Comparison of ENCODE assay signal across 8 cellular contexts in the genomic region with DNA sequence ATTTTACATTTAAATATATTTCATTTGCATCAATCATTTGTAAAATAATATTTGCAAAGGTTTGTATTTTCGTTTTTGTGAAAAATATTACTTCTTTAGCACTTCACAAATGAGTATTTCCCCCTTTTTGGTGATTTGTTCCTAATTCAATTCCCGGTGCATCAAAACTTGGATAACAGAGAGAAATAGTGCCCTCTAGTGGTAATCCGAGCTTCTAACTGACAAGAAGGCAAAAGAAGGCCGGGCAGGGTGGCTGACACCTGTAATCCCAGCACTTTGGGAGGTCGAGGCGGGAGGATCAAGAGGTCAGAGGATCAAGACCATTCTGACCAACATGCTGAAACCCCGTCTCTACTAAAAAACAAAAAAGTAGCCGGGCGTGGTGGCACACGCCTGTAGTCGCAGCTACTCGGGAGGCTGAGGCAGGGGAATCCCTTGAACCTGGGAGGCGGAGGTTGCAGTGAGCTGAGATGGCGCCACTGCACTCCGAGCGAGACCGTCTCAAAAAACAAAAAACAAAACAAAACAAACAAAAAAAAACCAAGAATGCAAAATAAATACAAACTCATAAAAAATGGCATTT.
A peak's percentile ranks its signal among the peaks of the same experiment; 100 is the strongest.
DNase-seq lines count a peak whose midpoint lies in the region; ATAC-seq, FAIRE-seq and TF ChIP-seq lines count a peak whose summit lies in the region.

No MANE protein-coding gene starts in this region.

- peak; percentile 15 to 59 (median 47); a peak in 3 of 4 replicates for TF ChIP-seq CTCF in H1 (IDR thresholded peaks at IDR 0.05; ENCODE audit: control extremely low read depth in 1 of 3, insufficient read depth in 1 of 3, low read depth in 1 of 3, low read length in 3 of 3)
- TF ChIP-seq CTCF in osteoblast (IDR thresholded peaks at IDR 0.05; ENCODE audit: extremely low read depth, low read depth, low read length): peak; percentile 72

- H4K5ac ChIP-seq in H1 (ENCODE audit: insufficient read length, low read depth, low read length): no peak overlapping the region

- H2BK120ac ChIP-seq in H1 (replicated peaks; ENCODE audit: low read depth, low read length): no peak overlapping the region

- POLR2A ChIA-PET in H1 (lab: Charles Lee; ENCODE audit: partially characterized antibody): interaction anchor here (0.7 kb wide), 1 partner anchor 1330 kb away, joined by 3 read pairs; no protein-coding TSS in a partner anchor

- no peak overlapping the region for H2BK12ac ChIP-seq in H1 (ENCODE audit: low read depth, low read length)

- TF ChIP-seq POLR2A in GM18505 (IDR thresholded peaks at IDR 0.05; ENCODE audit: borderline replicate concordance, extremely low read depth, insufficient read depth, insufficient read length) (no peak), H1 (IDR thresholded peaks at IDR 0.05; ENCODE audit: control extremely low read depth in 1 of 2, low read depth in 2 of 2, low read length in 2 of 2) (no peak), GM12892 (IDR thresholded peaks at IDR 0.05; ENCODE audit: low read depth, low read length) (no peak)

- H3K56ac ChIP-seq in H1 (replicated peaks; ENCODE audit: insufficient read length, low read depth, low read length): no peak overlapping the region

- 82% methylated on average over 17 of the region's 17 CpGs; no CpG with 5 or more reads in 1 of the 2 experiments for WGBS in H1 (ENCODE audit: extremely low coverage in 1 of 2, insufficient coverage in 1 of 2, insufficient read length in 1 of 2, insufficient replicate concordance in 2 of 2, low coverage in 1 of 2, low lambda C conversion rate in 2 of 2, missing lambda C conversion rate in 1 of 2), 2 experiments

- no peak overlapping the region for H3K14ac ChIP-seq in H1 (ENCODE audit: insufficient read length)

- H3K79me1 ChIP-seq in H1 (ENCODE audit: low read depth, low read length): no peaks in the 10 kb centered on the region

- no peak for TF ChIP-seq EP300 in H1 (IDR thresholded peaks at IDR 0.05; ENCODE audit: borderline replicate concordance in 1 of 2, low read depth in 2 of 2, low read length in 2 of 2)

- no peaks in the 10 kb centered on the region for H3K36me3 ChIP-seq in NT2/D1 (ENCODE audit: insufficient read depth, insufficient read length, low read length)
- H3K36me3 ChIP-seq in H1 (ENCODE audit: control insufficient read depth in 2 of 4, insufficient read depth in 4 of 4, low read length in 3 of 4): no peaks in the 10 kb centered on the region
- H3K36me3 ChIP-seq in osteoblast (ENCODE audit: insufficient read depth, low read length): no peaks in the 10 kb centered on the region

- H3K9me3 ChIP-seq in NT2/D1 (ENCODE audit: insufficient read depth, low read length) (no peaks in the 10 kb centered on the region), H1 (ENCODE audit: insufficient read depth in 2 of 2, low read depth in 1 of 2, low read length in 1 of 2) (no peaks in the 10 kb centered on the region; a peak in 1 of 4 replicates), osteoblast (ENCODE audit: low read depth, low read length) (no peaks in the 10 kb centered on the region)

- H2AFZ ChIP-seq in H1 (ENCODE audit: low read length): no peak overlapping the region
- no peak overlapping the region for H2AFZ ChIP-seq in osteoblast (ENCODE audit: low read length)

- H2BK15ac ChIP-seq in H1 (ENCODE audit: low read length): no peak overlapping the region

- H4K91ac ChIP-seq in H1 (replicated peaks; ENCODE audit: insufficient read length, low read length): no peak overlapping the region

- H3K23ac ChIP-seq in H1 (ENCODE audit: insufficient read length): no peak overlapping the region

- H3K4me1 ChIP-seq in NT2/D1 (ENCODE audit: insufficient read depth, insufficient read length): no peaks in the 10 kb centered on the region
- peaks cover 0 to 6% (median under 1%) of the 10 kb centered on the region in 4 experiments; a peak in 2 of 7 replicates for H3K4me1 ChIP-seq in H1 (replicated peaks in 1 of 4; ENCODE audit: control insufficient read depth in 3 of 4, insufficient read depth in 4 of 4, low read length in 3 of 4)
- no peaks in the 10 kb centered on the region for H3K4me1 ChIP-seq in osteoblast (ENCODE audit: insufficient read depth, low read length)

- no peak overlapping the region for H2BK5ac ChIP-seq in H1 (ENCODE audit: low read depth, low read length)

- H3K4ac ChIP-seq in H1 (replicated peaks; ENCODE audit: insufficient read length, low read depth, low read length): no peak overlapping the region

- DNase-seq in AML-193 (lab: John Stamatoyannopoulos, UW) (peak; percentile 28 to 52), HT1080 (ENCODE audit: low read depth) (peak; percentile 42), NT2/D1 (ENCODE audit: low read depth, low spot score) (peak; percentile 69), H1 (ENCODE audit: low read depth in 1 of 2, low spot score in 2 of 2) (peak in 1 of 2 experiments; percentile 47), osteoblast (ENCODE audit: insufficient read length, low spot score, missing footprints) (peak; percentile 50), GM12892 (ENCODE audit: insufficient read length) (no peak)

- H2BK20ac ChIP-seq in H1 (ENCODE audit: low read length): no peak overlapping the region

- H4K8ac ChIP-seq in H1 (ENCODE audit: extremely low read depth, insufficient read depth, low read length): no peak overlapping the region

- ATAC-seq in GM18505 (IDR thresholded peaks at IDR 0.05; ENCODE audit: unreplicated experiment) (peak; percentile 79), GM19397 (IDR thresholded peaks at IDR 0.05; ENCODE audit: unreplicated experiment) (no peak)

- no peak overlapping the region for H3K18ac ChIP-seq in H1 (ENCODE audit: extremely low read depth, low read length)

- no peaks in the 10 kb centered on the region for H3K79me2 ChIP-seq in H1 (ENCODE audit: control insufficient read depth in 1 of 2, insufficient read depth in 2 of 2, low read length in 2 of 2)
- H3K79me2 ChIP-seq in osteoblast (ENCODE audit: insufficient read depth, low read length): no peaks in the 10 kb centered on the region

- H2AK5ac ChIP-seq in H1 (ENCODE audit: low read depth, low read length): no peak overlapping the region

- TF ChIP-seq RAD21 in H1 (IDR thresholded peaks at IDR 0.05 in 1 of 2, conservative IDR thresholded peaks at IDR 0.05 in 1 of 2; ENCODE audit: low read depth in 2 of 2, low read length in 2 of 2): peak; percentile 73 to 78

- H3K9ac ChIP-seq in NT2/D1 (ENCODE audit: insufficient read length, low read depth) (no peak overlapping the region), H1 (replicated peaks in 1 of 4; ENCODE audit: extremely low read depth in 1 of 4, low read depth in 3 of 4, low read length in 3 of 4) (no peak overlapping the region)

- H3K27ac ChIP-seq in H1 (ENCODE audit: low read depth, low read length): no peak overlapping the region
- H3K27ac ChIP-seq in osteoblast (ENCODE audit: low read depth, low read length): no peak overlapping the region

- CTCF ChIA-PET in H1 (lab: Charles Lee; ENCODE audit: partially characterized antibody): interaction anchor here (0.6 to 2.1 kb wide), 15 partner anchors 9 to 1449 kb away, joined by 3 to 6 read pairs (median 3); no protein-coding TSS in a partner anchor

- no peaks in the 10 kb centered on the region for H4K20me1 ChIP-seq in H1 (replicated peaks in 1 of 2; ENCODE audit: control insufficient read depth in 1 of 2, insufficient read depth in 2 of 2, low read length in 2 of 2)
- H4K20me1 ChIP-seq in osteoblast (ENCODE audit: insufficient read depth, low read length): no peaks in the 10 kb centered on the region

- no peaks in the 10 kb centered on the region for H3K23me2 ChIP-seq in H1 (ENCODE audit: low read depth, low read length)

- no peak overlapping the region for H3K4me2 ChIP-seq in H1 (ENCODE audit: insufficient read depth in 1 of 2, low read depth in 2 of 2, low read length in 2 of 2)
- no peak overlapping the region for H3K4me2 ChIP-seq in osteoblast (ENCODE audit: insufficient read depth, low read length)

- no peaks in the 10 kb centered on the region for H3K27me3 ChIP-seq in NT2/D1 (ENCODE audit: insufficient read depth, insufficient read length)
- no peaks in the 10 kb centered on the region for H3K27me3 ChIP-seq in H1 (replicated peaks in 1 of 4; ENCODE audit: control insufficient read depth in 3 of 4, extremely low read depth in 1 of 4, insufficient read depth in 3 of 4, low read length in 3 of 4)
- H3K27me3 ChIP-seq in osteoblast (ENCODE audit: insufficient read depth, low read length): no peaks in the 10 kb centered on the region

- H3K4me3 ChIP-seq in NT2/D1 (ENCODE audit: insufficient read length, low read depth): no peak overlapping the region
- H3K4me3 ChIP-seq in H1 (ENCODE audit: extremely low read depth in 1 of 4, insufficient read depth in 2 of 4, low read depth in 3 of 4, low read length in 4 of 4): no peak overlapping the region
- H3K4me3 ChIP-seq in osteoblast (ENCODE audit: insufficient read depth, low read length): no peak overlapping the region

- FAIRE-seq in H1 (lab: Jason Lieb, UNC) (peak; percentile 76), GM12892 (lab: Jason Lieb, UNC) (no peak)

TF ChIP-seq in H1, 55 proteins besides CTCF, POLR2A, EP300 and RAD21:
- TF ChIP-seq BACH1 (IDR thresholded peaks at IDR 0.05; ENCODE audit: low read length): no peak
- TF ChIP-seq POLR2AphosphoS5 (IDR thresholded peaks at IDR 0.05; ENCODE audit: low read depth, low read length): no peak
- no peak for TF ChIP-seq TEAD4 (IDR thresholded peaks at IDR 0.05; ENCODE audit: low read depth, low read length)
- TF ChIP-seq RBBP5 (IDR thresholded peaks at IDR 0.05; ENCODE audit: borderline replicate concordance, low read depth, low read length): no peak
